Comparison of ENCODE assay signal across 12 cellular contexts in the genomic region with DNA sequence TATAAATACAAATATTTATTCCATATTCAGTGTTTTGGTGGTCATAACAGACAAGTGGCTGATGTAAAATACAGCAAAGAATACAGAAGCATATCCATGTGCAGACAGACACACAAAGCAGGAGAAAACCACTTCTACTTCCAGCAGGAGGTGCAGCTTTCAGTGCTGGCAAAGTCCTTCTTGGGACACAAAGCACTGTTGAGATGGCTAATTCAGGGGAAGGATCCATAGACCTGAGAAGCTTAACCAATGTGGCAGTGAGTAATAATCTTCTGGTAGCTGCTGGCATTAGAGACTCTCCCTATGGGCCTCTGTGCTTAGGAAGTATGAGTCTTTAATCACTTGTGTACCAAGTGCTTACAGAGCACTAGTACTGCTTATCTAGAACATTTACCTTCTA. TPM values are rescaled to one million over a fixed set of nuclear protein-coding genes. Genes with fewer than 3 reads are reported as not detected.
DNase-seq lines count a peak whose midpoint lies in the region; ATAC-seq, FAIRE-seq and TF ChIP-seq lines count a peak whose summit lies in the region.
"Had no signal": no experiment of that assay in that cellular context is flagged by ENCODE, and none has a peak within 500 bp of the region (broad histone marks: within the 10 kb centered on the region; RNA-seq: fewer than 3 reads in every experiment).

No MANE protein-coding gene starts in this region.

- H3K9me3 ChIP-seq in left ventricle myocardium inferior (replicated peaks): peaks cover under 1% of the 10 kb centered on the region
- peaks cover 0 to 1% (median 0%) of the 10 kb centered on the region in 12 donors for H3K9me3 ChIP-seq in heart left ventricle

- peak; percentile 45 for TF ChIP-seq CTCF in left ventricle myocardium inferior (IDR thresholded peaks at IDR 0.05; ENCODE audit: borderline replicate concordance)
- peak in 6 of 12 donors; percentile 15 to 38 (median 25) for TF ChIP-seq CTCF in heart left ventricle (IDR thresholded peaks at IDR 0.05)

- FAIRE-seq in urothelium cell line (lab: Jason Lieb, UNC) (no peak), GM12892 (lab: Jason Lieb, UNC) (no peak)

- ATAC-seq in heart left ventricle (no peak), SK-N-SH treated with all-trans-retinoic acid at 6 μM for 48 hours (0 out of 3 replicates have a peak, but pooled peaks have one; percentile 24), GM21576 (IDR thresholded peaks at IDR 0.05; ENCODE audit: unreplicated experiment) (no peak)
- ATAC-seq: activated naive CD4-positive, alpha-beta T cell treated with anti-CD3 and anti-CD28 coated beads, Interleukin-2, amount 50 U/mL, for 72 hours had no signal

- H3K4me3 ChIP-seq in left ventricle myocardium inferior (no peak overlapping the region), heart left ventricle (no peak overlapping the region)

- H3K27ac ChIP-seq in left ventricle myocardium inferior (replicated peaks) (no peak overlapping the region), heart left ventricle (no peak overlapping the region)

- H3K36me3 ChIP-seq in left ventricle myocardium inferior (peaks cover 29% of the 10 kb centered on the region), heart left ventricle (peaks cover 0 to 48% (median 17%) of the 10 kb centered on the region in 9 donors)

- intact Hi-C loops in left ventricle myocardium inferior (cut with micrococcal nuclease) (no loop called here), heart left ventricle (cut with DNase I) (no loop called here)

- H3K27me3 ChIP-seq in left ventricle myocardium inferior (ENCODE audit: low read depth) (no peaks in the 10 kb centered on the region), heart left ventricle (no peaks in the 10 kb centered on the region)

- no peaks in the 10 kb centered on the region for H3K4me1 ChIP-seq in left ventricle myocardium inferior
- H3K4me1 ChIP-seq in heart left ventricle: no peaks in the 10 kb centered on the region

- no peak for TF ChIP-seq POLR2A in heart left ventricle (IDR thresholded peaks at IDR 0.05)
- TF ChIP-seq POLR2A in GM12892 (IDR thresholded peaks at IDR 0.05; ENCODE audit: low read depth, low read length): no peak

- DNase-seq in left ventricle myocardium inferior: no peak
- no peak for DNase-seq in heart left ventricle
- DNase-seq in foreskin melanocyte: peak; percentile 12
- DNase-seq in urothelium cell line (ENCODE audit: low spot score): no peak
- DNase-seq in NCI-H345 treated with DMSO at 0.1 percent for 48 hours (lab: John Stamatoyannopoulos, UW; ENCODE audit: unreplicated experiment): no peak
- DNase-seq in GM12892 (ENCODE audit: insufficient read length): no peak
- DNase-seq: C1 segment of cervical spinal cord; stimulated activated CD4-positive, alpha-beta T cell treated with anti-CD3 and anti-CD28 coated beads, Interleukin-4, amount 100 ng/mL, for 4 hours; trophoblast cell had no signal

TF ChIP-seq in SK-N-SH treated with all-trans-retinoic acid at 6 μM for 48 hours, 23 proteins besides CTCF, POLR2A, EP300 and RAD21 (continues in another document):
- TF ChIP-seq ISL1 (CRISPR knock-in tag; IDR thresholded peaks at IDR 0.05) (no peak), ZNF70 (CRISPR knock-in tag; IDR thresholded peaks at IDR 0.05) (no peak), GLIS3 (CRISPR knock-in tag; IDR thresholded peaks at IDR 0.05) (no peak), RARB (CRISPR knock-in tag; IDR thresholded peaks at IDR 0.05) (no peak), TCF4 (CRISPR knock-in tag; IDR thresholded peaks at IDR 0.05; ENCODE audit: borderline replicate concordance) (no peak), SNAI2 (CRISPR knock-in tag; IDR thresholded peaks at IDR 0.05) (no peak), ESRRG (CRISPR knock-in tag; IDR thresholded peaks at IDR 0.05) (no peak), CSDC2 (CRISPR knock-in tag; IDR thresholded peaks at IDR 0.05) (no peak), ZFP30 (CRISPR knock-in tag; IDR thresholded peaks at IDR 0.05) (no peak), OSR1 (CRISPR knock-in tag; IDR thresholded peaks at IDR 0.05) (no peak)
- TF ChIP-seq, protein P1, sequence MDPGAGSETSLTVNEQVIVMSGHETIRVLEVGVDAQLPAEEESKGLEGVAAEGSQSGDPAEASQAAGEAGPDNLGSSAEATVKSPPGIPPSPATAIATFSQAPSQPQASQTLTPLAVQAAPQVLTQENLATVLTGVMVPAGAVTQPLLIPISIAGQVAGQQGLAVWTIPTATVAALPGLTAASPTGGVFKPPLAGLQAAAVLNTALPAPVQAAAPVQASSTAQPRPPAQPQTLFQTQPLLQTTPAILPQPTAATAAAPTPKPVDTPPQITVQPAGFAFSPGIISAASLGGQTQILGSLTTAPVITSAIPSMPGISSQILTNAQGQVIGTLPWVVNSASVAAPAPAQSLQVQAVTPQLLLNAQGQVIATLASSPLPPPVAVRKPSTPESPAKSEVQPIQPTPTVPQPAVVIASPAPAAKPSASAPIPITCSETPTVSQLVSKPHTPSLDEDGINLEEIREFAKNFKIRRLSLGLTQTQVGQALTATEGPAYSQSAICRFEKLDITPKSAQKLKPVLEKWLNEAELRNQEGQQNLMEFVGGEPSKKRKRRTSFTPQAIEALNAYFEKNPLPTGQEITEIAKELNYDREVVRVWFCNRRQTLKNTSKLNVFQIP (CRISPR knock-in tag; IDR thresholded peaks at IDR 0.05; ENCODE audit: borderline replicate concordance, low read depth): no peak
- TF ChIP-seq, protein P2, sequence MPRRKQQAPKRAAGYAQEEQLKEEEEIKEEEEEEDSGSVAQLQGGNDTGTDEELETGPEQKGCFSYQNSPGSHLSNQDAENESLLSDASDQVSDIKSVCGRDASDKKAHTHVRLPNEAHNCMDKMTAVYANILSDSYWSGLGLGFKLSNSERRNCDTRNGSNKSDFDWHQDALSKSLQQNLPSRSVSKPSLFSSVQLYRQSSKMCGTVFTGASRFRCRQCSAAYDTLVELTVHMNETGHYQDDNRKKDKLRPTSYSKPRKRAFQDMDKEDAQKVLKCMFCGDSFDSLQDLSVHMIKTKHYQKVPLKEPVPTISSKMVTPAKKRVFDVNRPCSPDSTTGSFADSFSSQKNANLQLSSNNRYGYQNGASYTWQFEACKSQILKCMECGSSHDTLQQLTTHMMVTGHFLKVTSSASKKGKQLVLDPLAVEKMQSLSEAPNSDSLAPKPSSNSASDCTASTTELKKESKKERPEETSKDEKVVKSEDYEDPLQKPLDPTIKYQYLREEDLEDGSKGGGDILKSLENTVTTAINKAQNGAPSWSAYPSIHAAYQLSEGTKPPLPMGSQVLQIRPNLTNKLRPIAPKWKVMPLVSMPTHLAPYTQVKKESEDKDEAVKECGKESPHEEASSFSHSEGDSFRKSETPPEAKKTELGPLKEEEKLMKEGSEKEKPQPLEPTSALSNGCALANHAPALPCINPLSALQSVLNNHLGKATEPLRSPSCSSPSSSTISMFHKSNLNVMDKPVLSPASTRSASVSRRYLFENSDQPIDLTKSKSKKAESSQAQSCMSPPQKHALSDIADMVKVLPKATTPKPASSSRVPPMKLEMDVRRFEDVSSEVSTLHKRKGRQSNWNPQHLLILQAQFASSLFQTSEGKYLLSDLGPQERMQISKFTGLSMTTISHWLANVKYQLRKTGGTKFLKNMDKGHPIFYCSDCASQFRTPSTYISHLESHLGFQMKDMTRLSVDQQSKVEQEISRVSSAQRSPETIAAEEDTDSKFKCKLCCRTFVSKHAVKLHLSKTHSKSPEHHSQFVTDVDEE (CRISPR knock-in tag; IDR thresholded peaks at IDR 0.05): no peak
- TF ChIP-seq, protein P3, sequence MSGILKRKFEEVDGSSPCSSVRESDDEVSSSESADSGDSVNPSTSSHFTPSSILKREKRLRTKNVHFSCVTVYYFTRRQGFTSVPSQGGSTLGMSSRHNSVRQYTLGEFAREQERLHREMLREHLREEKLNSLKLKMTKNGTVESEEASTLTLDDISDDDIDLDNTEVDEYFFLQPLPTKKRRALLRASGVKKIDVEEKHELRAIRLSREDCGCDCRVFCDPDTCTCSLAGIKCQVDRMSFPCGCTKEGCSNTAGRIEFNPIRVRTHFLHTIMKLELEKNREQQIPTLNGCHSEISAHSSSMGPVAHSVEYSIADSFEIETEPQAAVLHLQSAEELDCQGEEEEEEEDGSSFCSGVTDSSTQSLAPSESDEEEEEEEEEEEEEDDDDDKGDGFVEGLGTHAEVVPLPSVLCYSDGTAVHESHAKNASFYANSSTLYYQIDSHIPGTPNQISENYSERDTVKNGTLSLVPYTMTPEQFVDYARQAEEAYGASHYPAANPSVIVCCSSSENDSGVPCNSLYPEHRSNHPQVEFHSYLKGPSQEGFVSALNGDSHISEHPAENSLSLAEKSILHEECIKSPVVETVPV (CRISPR knock-in tag; IDR thresholded peaks at IDR 0.05): no peak
- TF ChIP-seq, protein P4, sequence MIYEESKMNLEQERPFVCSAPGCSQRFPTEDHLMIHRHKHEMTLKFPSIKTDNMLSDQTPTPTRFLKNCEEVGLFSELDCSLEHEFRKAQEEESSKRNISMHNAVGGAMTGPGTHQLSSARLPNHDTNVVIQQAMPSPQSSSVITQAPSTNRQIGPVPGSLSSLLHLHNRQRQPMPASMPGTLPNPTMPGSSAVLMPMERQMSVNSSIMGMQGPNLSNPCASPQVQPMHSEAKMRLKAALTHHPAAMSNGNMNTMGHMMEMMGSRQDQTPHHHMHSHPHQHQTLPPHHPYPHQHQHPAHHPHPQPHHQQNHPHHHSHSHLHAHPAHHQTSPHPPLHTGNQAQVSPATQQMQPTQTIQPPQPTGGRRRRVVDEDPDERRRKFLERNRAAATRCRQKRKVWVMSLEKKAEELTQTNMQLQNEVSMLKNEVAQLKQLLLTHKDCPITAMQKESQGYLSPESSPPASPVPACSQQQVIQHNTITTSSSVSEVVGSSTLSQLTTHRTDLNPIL (CRISPR knock-in tag; IDR thresholded peaks at IDR 0.05; ENCODE audit: low read depth): no peak

RNA-seq across cellular contexts. Expression of a gene that starts 26.8 kb away (rescaled TPM):
- total RNA-seq in left ventricle myocardium inferior: 13.9 TPM
- 10 to 100 TPM in 8 of 9 donors, 1 to 10 TPM in 1; 8.5 to 22.5 (median 16.4) TPM for total RNA-seq in heart left ventricle
- 10 to 100 TPM; 11.0 to 12.8 TPM for polyA plus RNA-seq in heart left ventricle
- polyA plus RNA-seq in GM12892 (2012; ENCODE audit: missing spikeins): 7.8 TPM

RNA-seq across cellular contexts. Expression of a gene that starts 42.6 kb away (rescaled TPM):
- total RNA-seq in left ventricle myocardium inferior (6.6 TPM), heart left ventricle (1 to 10 TPM; 3.1 to 7.4 (median 6.1) TPM)
- 1 to 10 TPM; 2.3 to 2.8 TPM for polyA plus RNA-seq in heart left ventricle
- 0.83 TPM for polyA plus RNA-seq in GM12892 (2012; ENCODE audit: missing spikeins)
